ENCODE assay signal across 8 cellular contexts in genomic region chr20:57749131-57749690, GRCh38. TPM values are rescaled to one million over a fixed set of nuclear protein-coding genes. Genes with fewer than 3 reads are reported as not detected.
DNase-seq lines count a peak whose midpoint lies in the region; ATAC-seq, FAIRE-seq and TF ChIP-seq lines count a peak whose summit lies in the region.

No MANE protein-coding gene starts in this region.

- no peak overlapping the region for H3K4me2 ChIP-seq in HepG2 (ENCODE audit: low read depth, low read length)

- DNase-seq in right lobe of liver (no peak), HepG2 (ENCODE audit: low spot score) (no peak), aorta (peak in 1 of 2 donors; percentile 55), DMS114 treated with DMSO at 0.1 percent for 48 hours (lab: John Stamatoyannopoulos, UW; ENCODE audit: unreplicated experiment) (no peak)
- no peak for DNase-seq in central memory CD8-positive, alpha-beta T cell (ENCODE audit: low spot score in 2 of 2)

- H3K27me3 Mint-ChIP-seq in central memory CD8-positive, alpha-beta T cell: peaks cover 71% of the 10 kb centered on the region

- peak overlapping the region; percentile 62 for H3K4me3 Mint-ChIP-seq in central memory CD8-positive, alpha-beta T cell

- peaks cover under 1% of the 10 kb centered on the region for H3K36me3 Mint-ChIP-seq in central memory CD8-positive, alpha-beta T cell (ENCODE audit: insufficient read depth)

- no peaks in the 10 kb centered on the region for H3K9me3 ChIP-seq in right lobe of liver
- no peaks in the 10 kb centered on the region for H3K9me3 ChIP-seq in HepG2 (ENCODE audit: low read length)
- no peaks in the 10 kb centered on the region for H3K9me3 ChIP-seq in mucosa of stomach (ENCODE audit: control insufficient read depth, low read length)
- H3K9me3 ChIP-seq in aorta (ENCODE audit: control insufficient read depth, low read length): no peaks in the 10 kb centered on the region

- no peak for TF ChIP-seq RAD21 in HepG2 (CRISPR knock-in tag; IDR thresholded peaks at IDR 0.05)

- ATAC-seq in right lobe of liver (peak; percentile 24 to 33 (median 26)), HepG2 (no peak), aorta (ENCODE audit: low FRiP score) (peak; percentile 36), HG02884 (IDR thresholded peaks at IDR 0.05; ENCODE audit: unreplicated experiment) (no peak), GM21526 (IDR thresholded peaks at IDR 0.05; ENCODE audit: low FRiP score, unreplicated experiment) (no peak)
- ATAC-seq in central memory CD8-positive, alpha-beta T cell (replicated peaks; ENCODE audit: extremely low read depth, poor library complexity, severe bottlenecking): no peak

- no peak overlapping the region for H2AFZ ChIP-seq in HepG2 (ENCODE audit: low read length)

- H3K27me3 ChIP-seq in right lobe of liver (no peaks in the 10 kb centered on the region), HepG2 (ENCODE audit: control insufficient read depth in 1 of 2, insufficient read depth in 2 of 2, low read length in 2 of 2) (peaks cover 3 to 39% of the 10 kb centered on the region in 2 experiments; a peak in 4 of 5 replicates), mucosa of stomach (ENCODE audit: control insufficient read depth, insufficient read depth, low read length) (no peaks in the 10 kb centered on the region), aorta (ENCODE audit: control insufficient read depth in 1 of 2, insufficient read depth in 2 of 2, low read length in 1 of 2) (no peaks in the 10 kb centered on the region)

- peaks cover 11% of the 10 kb centered on the region for H3K4me1 Mint-ChIP-seq in central memory CD8-positive, alpha-beta T cell

- H3K27ac ChIP-seq in right lobe of liver (no peak overlapping the region), HepG2 (ENCODE audit: extremely low read length, insufficient read depth, low read length) (no peak overlapping the region), aorta (ENCODE audit: low read depth in 1 of 2, low read length in 2 of 2) (peak overlapping the region; percentile 45 to 92)

- no peak overlapping the region for H3K9ac ChIP-seq in HepG2 (ENCODE audit: insufficient read depth, low read depth, low read length)
- peak overlapping the region; percentile 34 for H3K9ac ChIP-seq in mucosa of stomach (ENCODE audit: low read length)

- FAIRE-seq in HepG2 (lab: Jason Lieb, UNC): no peak

- no peak for TF ChIP-seq POLR2A in right lobe of liver (IDR thresholded peaks at IDR 0.05)
- TF ChIP-seq POLR2A in HepG2 (IDR thresholded peaks at IDR 0.05; ENCODE audit: insufficient read depth in 1 of 2, low read depth in 2 of 2, low read length in 2 of 2): no peak

- no peak overlapping the region for H3K27ac Mint-ChIP-seq in central memory CD8-positive, alpha-beta T cell (ENCODE audit: low read depth)

- H3K79me2 ChIP-seq in HepG2 (ENCODE audit: insufficient read depth, low read length): no peaks in the 10 kb centered on the region

- BruUV-seq in HepG2 (replicated peaks; lab: Mats Ljungman, UMichigan): no TSS peak

- CTCF ChIA-PET in HepG2 (lab: Yijun Ruan, JAX; ENCODE audit: low intra/inter-chr PET ratio, low total read pairs): no interaction called here

- no peaks in the 10 kb centered on the region for H4K20me1 ChIP-seq in HepG2 (ENCODE audit: insufficient read depth, low read length)

- no peaks in the 10 kb centered on the region for H3K36me3 ChIP-seq in right lobe of liver
- H3K36me3 ChIP-seq in HepG2 (replicated peaks in 1 of 2; ENCODE audit: control insufficient read depth in 1 of 2, insufficient read depth in 2 of 2, low read length in 2 of 2): no peaks in the 10 kb centered on the region
- H3K36me3 ChIP-seq in mucosa of stomach (ENCODE audit: control insufficient read depth, insufficient read depth, low read length): no peaks in the 10 kb centered on the region
- no peaks in the 10 kb centered on the region for H3K36me3 ChIP-seq in aorta (ENCODE audit: control insufficient read depth in 1 of 2, insufficient read depth in 2 of 2, low read length in 1 of 2)

- no peak for TF ChIP-seq EP300 in HepG2 (IDR thresholded peaks at IDR 0.05; ENCODE audit: low read depth in 2 of 2, low read length in 2 of 2)
- no peak for TF ChIP-seq EP300 in HepG2 (CRISPR knock-in tag; IDR thresholded peaks at IDR 0.05; ENCODE audit: borderline replicate concordance)

- H3K4me3 ChIP-seq in right lobe of liver (no peak overlapping the region), HepG2 (replicated peaks in 1 of 3; ENCODE audit: insufficient read depth in 1 of 3, low read depth in 2 of 3, low read length in 3 of 3) (no peak overlapping the region), mucosa of stomach (ENCODE audit: low read length) (peak overlapping the region; percentile 41), aorta (ENCODE audit: low read length in 2 of 2) (no peak overlapping the region)

- WGBS in right lobe of liver (ENCODE audit: insufficient coverage, low coverage, low lambda C conversion rate, missing lambda C conversion rate): 34% methylated on average over 7 of the region's 13 CpGs
- 24% methylated on average over 13 of the region's 13 CpGs for WGBS in HepG2 (ENCODE audit: low lambda C conversion rate)
- 13 to 15% methylated on average over 13 of the region's 13 CpGs for WGBS in aorta, 2 donors

- POLR2A ChIA-PET in HepG2 (lab: Yijun Ruan, JAX): no interaction called here

- H3K9me3 Mint-ChIP-seq in central memory CD8-positive, alpha-beta T cell: no peaks in the 10 kb centered on the region

- intact Hi-C loops in right lobe of liver (cut with DNase I): no loop called here
- intact Hi-C loops in HepG2 (cut with micrococcal nuclease; ENCODE audit: unreplicated experiment): no loop called here
- intact Hi-C loops in aorta (cut with DNase I): loop anchor here (2.0 to 5.0 kb wide), 5 partner anchors 30 to 428 kb away; partner anchors contain the start of gene PMEPA1 (in 1 of the 2)

- no peaks in the 10 kb centered on the region for H3K4me1 ChIP-seq in right lobe of liver
- no peaks in the 10 kb centered on the region for H3K4me1 ChIP-seq in HepG2 (ENCODE audit: insufficient read depth, low read length)
- H3K4me1 ChIP-seq in mucosa of stomach (ENCODE audit: control insufficient read depth, insufficient read depth, low read length): peaks cover 16% of the 10 kb centered on the region
- H3K4me1 ChIP-seq in aorta (ENCODE audit: control insufficient read depth in 1 of 2, insufficient read depth in 2 of 2, low read length in 2 of 2): no peaks in the 10 kb centered on the region

- in situ Hi-C loops in HepG2 (cut with HindIII; ENCODE audit: extremely low pct_ligation_motif_present, low pct_unique_long_range_greater_than_20kb): no loop called here

- no peak for TF ChIP-seq CTCF in right lobe of liver (IDR thresholded peaks at IDR 0.05)
- no peak for TF ChIP-seq CTCF in HepG2 (CRISPR knock-in tag; IDR thresholded peaks at IDR 0.05)

TF ChIP-seq in HepG2, 621 proteins besides CTCF, POLR2A, EP300 and RAD21:
- no peak for TF ChIP-seq ATAD3A (CRISPR knock-in tag; IDR thresholded peaks at IDR 0.05)
- TF ChIP-seq, protein P1, sequence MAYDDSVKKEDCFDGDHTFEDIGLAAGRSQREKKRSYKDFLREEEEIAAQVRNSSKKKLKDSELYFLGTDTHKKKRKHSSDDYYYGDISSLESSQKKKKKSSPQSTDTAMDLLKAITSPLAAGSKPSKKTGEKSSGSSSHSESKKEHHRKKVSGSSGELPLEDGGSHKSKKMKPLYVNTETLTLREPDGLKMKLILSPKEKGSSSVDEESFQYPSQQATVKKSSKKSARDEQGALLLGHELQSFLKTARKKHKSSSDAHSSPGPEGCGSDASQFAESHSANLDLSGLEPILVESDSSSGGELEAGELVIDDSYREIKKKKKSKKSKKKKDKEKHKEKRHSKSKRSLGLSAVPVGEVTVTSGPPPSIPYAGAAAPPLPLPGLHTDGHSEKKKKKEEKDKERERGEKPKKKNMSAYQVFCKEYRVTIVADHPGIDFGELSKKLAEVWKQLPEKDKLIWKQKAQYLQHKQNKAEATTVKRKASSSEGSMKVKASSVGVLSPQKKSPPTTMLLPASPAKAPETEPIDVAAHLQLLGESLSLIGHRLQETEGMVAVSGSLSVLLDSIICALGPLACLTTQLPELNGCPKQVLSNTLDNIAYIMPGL (CRISPR knock-in tag; IDR thresholded peaks at IDR 0.05; ENCODE audit: borderline replicate concordance in 1 of 2, low read depth in 1 of 2): no peak

RNA-seq across cellular contexts. Expression of gene PMEPA1, which starts 39.4 kb away (rescaled TPM):
- total RNA-seq in right lobe of liver: 1 to 10 TPM in 4 of 6 experiments, under 1 TPM in 2; 0.50 to 2.3 (median 1.4) TPM
- not detected in 2 replicates for total RNA-seq in HepG2 (2016; rRNA removed; fragmentation: Illumina TruSeq; extraction: Trizol)
- not detected in 2 replicates for total RNA-seq in HepG2 (2016; cell fraction: cytosol; rRNA removed; fragmentation: Illumina TruSeq; extraction: Trizol; ENCODE audit: low read depth)
- not detected in 2 replicates for total RNA-seq in HepG2 (2016; cell fraction: insoluble cytoplasmic fraction; rRNA removed; fragmentation: Illumina TruSeq; extraction: Trizol)
- 0.31 TPM in 1 of 2 replicates, not detected in the other for total RNA-seq in HepG2 (2016; cell fraction: membrane; rRNA removed; fragmentation: Illumina TruSeq; extraction: Trizol)
- not detected in 2 replicates for total RNA-seq in HepG2 (2016; cell fraction: nucleus; rRNA removed; fragmentation: Illumina TruSeq; extraction: Trizol)
- 0.08 TPM in 1 of 2 replicates, not detected in the other for polyA plus RNA-seq in HepG2 (2011; rRNA removed)
- polyA plus RNA-seq in HepG2 (2011; cell fraction: cytosol; rRNA removed): 0.03 TPM in 1 of 2 replicates, not detected in the other
- polyA plus RNA-seq in HepG2 (2011; cell fraction: nucleus; rRNA removed): 0.12 and 0.16 TPM in 2 replicates
- polyA plus RNA-seq in HepG2 (2012): not detected in 2 replicates
- not detected in 2 replicates for polyA plus RNA-seq in HepG2 (2016; cell fraction: cytosol; fragmentation: Illumina TruSeq; extraction: Trizol; ENCODE audit: low read depth)
- not detected in 2 replicates for polyA plus RNA-seq in HepG2 (2016; cell fraction: insoluble cytoplasmic fraction; fragmentation: Illumina TruSeq; extraction: Trizol; ENCODE audit: low read depth)
- 0.15 TPM in 1 of 2 replicates, not detected in the other for polyA plus RNA-seq in HepG2 (2016; cell fraction: membrane; fragmentation: Illumina TruSeq; extraction: Trizol; ENCODE audit: low read depth)
- not detected in 2 replicates for polyA plus RNA-seq in HepG2 (2016; cell fraction: nucleus; fragmentation: Illumina TruSeq; extraction: Trizol; ENCODE audit: insufficient read depth, low read depth)
- polyA minus RNA-seq in HepG2 (2011; rRNA and poly(A)+ RNA removed; ENCODE audit: low replicate concordance): 0.20 and 7.8 TPM in 2 replicates
- 0.53 TPM in 1 of 2 replicates, not detected in the other for polyA minus RNA-seq in HepG2 (2011; cell fraction: cytosol; rRNA and poly(A)+ RNA removed)
- polyA minus RNA-seq in HepG2 (2011; cell fraction: nucleus; rRNA and poly(A)+ RNA removed): 0.39 TPM in 1 of 2 replicates, not detected in the other
- total RNA-seq in aorta: 100 to 1,000 TPM; 167 to 188 TPM
- 10 to 100 TPM; 31.4 to 46.7 TPM for polyA plus RNA-seq in aorta

Comparison
In these comparisons a context has a peak if more than half of its experiments do, and no peak if none do; other contexts are left out.
1. ATAC-seq: peak in right lobe of liver (4 of 4) and aorta (single experiment); none in HepG2 (single experiment), central memory CD8-positive, alpha-beta T cell (single experiment), HG02884 (single experiment) and GM21526 (single experiment).
2. H3K27ac ChIP-seq: peak in aorta (2 of 2); none in right lobe of liver (0 of 3) and HepG2 (single experiment).
3. RNA of gene PMEPA1, which starts 39.4 kb away (total RNA-seq): 167 to 188 TPM in aorta; 0.50 to 2.3 TPM in right lobe of liver and 0.31 TPM in HepG2; every median in the first group is over 10 times any median in the second.
4. intact Hi-C loops: an anchor here in aorta (2.0 to 5.0 kb wide); none called in right lobe of liver and HepG2.